In genomic region chr12:51098611-51099010, GRCh38 we compare ENCODE assay signal across 25 cellular contexts.
"Had no signal": no experiment of that assay in that cellular context is flagged by ENCODE, and none has a peak within 500 bp of the region (broad histone marks: within the 10 kb centered on the region; RNA-seq: fewer than 3 reads in every experiment).

No MANE protein-coding gene starts in this region.

- H3K4me1 ChIP-seq: breast epithelium, gastroesophageal sphincter, parathyroid adenoma, stomach, testis, vagina had no signal

- H3K4me3 ChIP-seq: breast epithelium, gastroesophageal sphincter, skin epidermis, stomach, testis, vagina had no signal

- H3K27me3 Mint-ChIP-seq: activated B cell treated with CpG ODN at 0.5 μM for 24 hours; activated CD4-positive, alpha-beta memory T cell treated with anti-CD3 and anti-CD28 coated beads for 36 hours; activated naive CD4-positive, alpha-beta T cell treated with anti-CD3 and anti-CD28 coated beads, Interleukin-2, amount 10 ng/mL, durations not matched to agents 7 days and 5 days; dendritic cell treated with granulocyte-macrophage colony-stimulating factor and Interleukin-4, amounts not matched to agents 40 ng/mL and 50 ng/mL, for 4 days had no signal

- H3K9me3 ChIP-seq: breast epithelium, gastroesophageal sphincter, stomach, testis, vagina had no signal

- H3K9me3 Mint-ChIP-seq: activated B cell treated with CpG ODN at 0.5 μM for 24 hours; activated CD4-positive, alpha-beta memory T cell treated with anti-CD3 and anti-CD28 coated beads for 36 hours; activated naive CD4-positive, alpha-beta T cell treated with anti-CD3 and anti-CD28 coated beads, Interleukin-2, amount 10 ng/mL, durations not matched to agents 7 days and 5 days; dendritic cell treated with granulocyte-macrophage colony-stimulating factor and Interleukin-4, amounts not matched to agents 40 ng/mL and 50 ng/mL, for 4 days; nephron progenitor cell; T-helper 1 cell treated with Interleukin-12 subunit alpha and Interleukin-12 subunit beta and Interleukin-4 antibody, amounts not matched to agents 30 μg/mL and 1 μg/mL, for 36 hours had no signal

- H3K4me1 Mint-ChIP-seq: activated B cell treated with CpG ODN at 0.5 μM for 24 hours; activated naive CD4-positive, alpha-beta T cell treated with anti-CD3 and anti-CD28 coated beads, Interleukin-2, amount 10 ng/mL, durations not matched to agents 7 days and 5 days; nephron progenitor cell had no signal

- ATAC-seq: gastroesophageal sphincter, left colon, right cardiac atrium had no signal

- H3K27ac ChIP-seq: breast epithelium, gastroesophageal sphincter, parathyroid adenoma, skin epidermis, stomach, testis, vagina had no signal

- H3K27me3 ChIP-seq: breast epithelium, gastroesophageal sphincter, stomach, testis, vagina had no signal

- DNase-seq: activated B cell treated with CpG ODN at 0.5 μM for 24 hours; activated CD4-positive, alpha-beta memory T cell treated with anti-CD3 and anti-CD28 coated beads for 36 hours; activated CD4-positive, alpha-beta T cell treated with anti-CD3 and anti-CD28 coated beads for 4 hours; activated effector memory CD4-positive, alpha-beta T cell treated with anti-CD3 and anti-CD28 coated beads, Interleukin-2, amount 50 U/mL, for 16 hours; activated naive CD4-positive, alpha-beta T cell treated with anti-CD3 and anti-CD28 coated beads, Interleukin-2, amount 10 ng/mL, durations not matched to agents 7 days and 5 days; cerebellar nuclear complex; effector CD4-positive, alpha-beta T cell; erythroblast; head of caudate nucleus; islet precursor cell; left colon; mesenchymal stem cell; nephron progenitor cell; right cardiac atrium; stimulated activated CD4-positive, alpha-beta T cell treated with anti-CD3 and anti-CD28 coated beads, Interleukin-1b, Interleukin-23, amount 100 ng/mL, for 48 hours; stomach; T1000; testis had no signal

- H3K27ac Mint-ChIP-seq: activated B cell treated with CpG ODN at 0.5 μM for 24 hours; activated CD4-positive, alpha-beta memory T cell treated with anti-CD3 and anti-CD28 coated beads for 36 hours; activated naive CD4-positive, alpha-beta T cell treated with anti-CD3 and anti-CD28 coated beads, Interleukin-2, amount 10 ng/mL, durations not matched to agents 7 days and 5 days; dendritic cell treated with granulocyte-macrophage colony-stimulating factor and Interleukin-4, amounts not matched to agents 40 ng/mL and 50 ng/mL, for 4 days; nephron progenitor cell; T-helper 1 cell treated with Interleukin-12 subunit alpha and Interleukin-12 subunit beta and Interleukin-4 antibody, amounts not matched to agents 30 μg/mL and 1 μg/mL, for 36 hours had no signal

- H3K9ac ChIP-seq: parathyroid adenoma had no signal

- H3K4me3 Mint-ChIP-seq: activated B cell treated with CpG ODN at 0.5 μM for 24 hours; activated CD4-positive, alpha-beta memory T cell treated with anti-CD3 and anti-CD28 coated beads for 36 hours; activated naive CD4-positive, alpha-beta T cell treated with anti-CD3 and anti-CD28 coated beads, Interleukin-2, amount 10 ng/mL, durations not matched to agents 7 days and 5 days; dendritic cell treated with granulocyte-macrophage colony-stimulating factor and Interleukin-4, amounts not matched to agents 40 ng/mL and 50 ng/mL, for 4 days; nephron progenitor cell; T-helper 1 cell treated with Interleukin-12 subunit alpha and Interleukin-12 subunit beta and Interleukin-4 antibody, amounts not matched to agents 30 μg/mL and 1 μg/mL, for 36 hours had no signal
